ENCODE assay signal across 9 cellular contexts in genomic region chr5:135551593-135552447, GRCh38. TPM values are rescaled to one million over a fixed set of nuclear protein-coding genes. Genes with fewer than 3 reads are reported as not detected.
A peak's percentile ranks its signal among the peaks of the same experiment; 100 is the strongest.
DNase-seq lines count a peak whose midpoint lies in the region; ATAC-seq and TF ChIP-seq lines count a peak whose summit lies in the region.
"Had no signal": no experiment of that assay in that cellular context is flagged by ENCODE, and none has a peak within 500 bp of the region (broad histone marks: within the 10 kb centered on the region; RNA-seq: fewer than 3 reads in every experiment).

No MANE protein-coding gene starts in this region.

- H3K27ac ChIP-seq in OCI-LY7 (ENCODE audit: low read depth, low read length, poor library complexity, severe bottlenecking) = no peak overlapping the region
- no peak overlapping the region for H3K27ac ChIP-seq in osteoblast (ENCODE audit: low read depth, low read length)
- H3K27ac ChIP-seq: skin epidermis had no signal

- H3K27me3 ChIP-seq in osteoblast (ENCODE audit: insufficient read depth, low read length) = peaks cover 50% of the 10 kb centered on the region

- intact Hi-C loops in OCI-LY7 (cut with micrococcal nuclease; ENCODE audit: unreplicated experiment) = loop anchor here (1.0 kb wide), 1 partner anchor 95 kb away; no protein-coding TSS in a partner anchor

- H3K79me2 ChIP-seq in OCI-LY7 (ENCODE audit: insufficient read depth, low read depth, low read length) (no peaks in the 10 kb centered on the region), osteoblast (ENCODE audit: insufficient read depth, low read length) (no peaks in the 10 kb centered on the region)

- no peaks in the 10 kb centered on the region for H3K9me2 ChIP-seq in OCI-LY7 (ENCODE audit: insufficient read depth, low read length)

- H3K36me3 ChIP-seq in OCI-LY7 (ENCODE audit: insufficient read depth, low read length) = no peaks in the 10 kb centered on the region
- H3K36me3 ChIP-seq in osteoblast (ENCODE audit: insufficient read depth, low read length) = no peaks in the 10 kb centered on the region

- H2AFZ ChIP-seq in OCI-LY7 (ENCODE audit: low read length) (no peak overlapping the region), osteoblast (ENCODE audit: low read length) (no peak overlapping the region)

- CTCF ChIA-PET in OCI-LY7 (lab: Charles Lee; ENCODE audit: unreplicated experiment) = interaction anchor here (0.6 to 1.7 kb wide), 3 partner anchors 9 to 97 kb away, joined by 4 to 7 read pairs (median 4); no protein-coding TSS in a partner anchor

- H3K4me1 ChIP-seq in OCI-LY7 (ENCODE audit: insufficient read depth, low read length, poor library complexity, severe bottlenecking) = no peaks in the 10 kb centered on the region
- H3K4me1 ChIP-seq in osteoblast (ENCODE audit: insufficient read depth, low read length) = no peaks in the 10 kb centered on the region

- H3K4me2 ChIP-seq in OCI-LY7 (ENCODE audit: low read length) (no peak overlapping the region), osteoblast (ENCODE audit: insufficient read depth, low read length) (no peak overlapping the region)

- ATAC-seq in GM18861 (IDR thresholded peaks at IDR 0.05; ENCODE audit: unreplicated experiment) = peak; percentile 60

- no peak overlapping the region for H3K4me3 ChIP-seq in OCI-LY7 (ENCODE audit: low read depth, low read length, poor library complexity, severe bottlenecking)
- no peak overlapping the region for H3K4me3 ChIP-seq in fibroblast of villous mesenchyme (ENCODE audit: low read depth, low read length)
- H3K4me3 ChIP-seq in osteoblast (ENCODE audit: insufficient read depth, low read length) = no peak overlapping the region
- H3K4me3 ChIP-seq: skin epidermis had no signal

- H4K20me1 ChIP-seq in OCI-LY7 (ENCODE audit: insufficient read depth, low read length) = no peaks in the 10 kb centered on the region
- H4K20me1 ChIP-seq in osteoblast (ENCODE audit: insufficient read depth, low read length) = no peaks in the 10 kb centered on the region

- no TSS peak for BruUV-seq in OCI-LY7 (replicated peaks; lab: Mats Ljungman, UMichigan)

- peak; percentile 91 for TF ChIP-seq CTCF in OCI-LY7 (conservative IDR thresholded peaks at IDR 0.05; ENCODE audit: low read length)
- TF ChIP-seq CTCF in fibroblast of villous mesenchyme (IDR thresholded peaks at IDR 0.05; ENCODE audit: insufficient read depth, low read depth, low read length) = peak; percentile 86
- peak; percentile 94 for TF ChIP-seq CTCF in osteoblast (IDR thresholded peaks at IDR 0.05; ENCODE audit: extremely low read depth, low read depth, low read length)

- POLR2A ChIA-PET in OCI-LY7 (lab: Charles Lee) = interaction anchor here (0.7 kb wide), 1 partner anchor 233 kb away, joined by 3 read pairs; no protein-coding TSS in a partner anchor

- DNase-seq in AG08396 (ENCODE audit: low spot score) (peak; percentile 83), HT-29 (ENCODE audit: low spot score) (peak; percentile 84), OCI-LY7 (ENCODE audit: low spot score) (peak; percentile 58), fibroblast of villous mesenchyme (ENCODE audit: low read depth) (peak; percentile 71), osteoblast (ENCODE audit: insufficient read length, low spot score, missing footprints) (peak; percentile 93), ureter (ENCODE audit: low spot score) (peak; percentile 72)
- peak; percentile 74 to 77 for DNase-seq in activated T-cell treated with anti-CD3 and anti-CD28 coated beads, Interleukin-2, amount 50 U/mL, for 48 hours

- no peaks in the 10 kb centered on the region for H3K9me3 ChIP-seq in OCI-LY7 (ENCODE audit: low read length)
- H3K9me3 ChIP-seq in osteoblast (ENCODE audit: low read depth, low read length) = no peaks in the 10 kb centered on the region

RNA-seq across cellular contexts. Expression of gene NEUROG1, which starts 16.1 kb away (rescaled TPM):
- not detected in 2 replicates for total RNA-seq in HT-29 (2014; rRNA removed; shearing (Covaris generic))
- total RNA-seq in OCI-LY7 (2014; rRNA removed; shearing (Covaris generic)) = not detected in 2 replicates
- not detected in 2 replicates for total RNA-seq in OCI-LY7 (2022)
- not detected in 2 replicates for total RNA-seq in fibroblast of villous mesenchyme
- not detected in 2 replicates for total RNA-seq in osteoblast
- not detected for total RNA-seq in ureter

RNA-seq across cellular contexts. Expression of gene CXCL14, which starts 27.0 kb away (rescaled TPM):
- not detected in 2 replicates for total RNA-seq in HT-29 (2014; rRNA removed; shearing (Covaris generic))
- not detected in 2 replicates for total RNA-seq in OCI-LY7 (2014; rRNA removed; shearing (Covaris generic))
- total RNA-seq in OCI-LY7 (2022) (not detected in 2 replicates), fibroblast of villous mesenchyme (not detected in 2 replicates), osteoblast (not detected in 2 replicates), ureter (2.3 TPM)
